In genomic region chr5:138033916-138034315, GRCh38 we compare ENCODE assay signal across 8 cellular contexts.
DNase-seq lines count a peak whose midpoint lies in the region; ATAC-seq and TF ChIP-seq lines count a peak whose summit lies in the region.

No MANE protein-coding gene starts in this region.

- no peaks in the 10 kb centered on the region for H3K9me3 Mint-ChIP-seq in central memory CD8-positive, alpha-beta T cell
- no peaks in the 10 kb centered on the region for H3K9me3 Mint-ChIP-seq in nephron

- H3K27me3 ChIP-seq in KMS-11 (ENCODE audit: insufficient read depth, low read depth), result no peaks in the 10 kb centered on the region

- TF ChIP-seq CTCF in KMS-11 (conservative IDR thresholded peaks at IDR 0.05; ENCODE audit: low read depth, low read length) (no peak), nephron (IDR thresholded peaks at IDR 0.05; ENCODE audit: unreplicated experiment in 3 of 3) (no peak)

- H3K4me3 ChIP-seq in KMS-11 (IDR thresholded peaks at IDR 0.05; ENCODE audit: insufficient read depth, low read depth, low read length), result no peak overlapping the region

- H3K36me3 Mint-ChIP-seq in central memory CD8-positive, alpha-beta T cell (ENCODE audit: insufficient read depth), result peaks cover 14% of the 10 kb centered on the region
- peaks cover 8% of the 10 kb centered on the region for H3K36me3 Mint-ChIP-seq in nephron (ENCODE audit: low read depth)

- H3K27me3 Mint-ChIP-seq in central memory CD8-positive, alpha-beta T cell, result no peaks in the 10 kb centered on the region
- H3K27me3 Mint-ChIP-seq in nephron (ENCODE audit: low read depth), result no peaks in the 10 kb centered on the region

- peak overlapping the region; percentile 91; the same call in 1 of the 2 replicates for H3K27ac ChIP-seq in KMS-11

- H3K9ac ChIP-seq in KMS-11, result peak overlapping the region; percentile 86; the same call in 1 of the 2 replicates

- H3K27ac Mint-ChIP-seq in central memory CD8-positive, alpha-beta T cell (ENCODE audit: low read depth), result peak overlapping the region; percentile 95
- H3K27ac Mint-ChIP-seq in nephron, result peak overlapping the region; percentile 91 to 99 (median 98)

- peak overlapping the region; percentile 89 for H2AFZ ChIP-seq in KMS-11 (ENCODE audit: low read depth)

- peak overlapping the region; percentile 53 for H3K4me2 ChIP-seq in KMS-11

- peaks cover 51% of the 10 kb centered on the region for H3K4me1 ChIP-seq in KMS-11 (ENCODE audit: low read depth, poor library complexity, severe bottlenecking)

- DNase-seq in AG20443 (ENCODE audit: low spot score) (peak; percentile 72), amygdala (lab: John Stamatoyannopoulos, UW) (no peak), NCI-H1048 (lab: John Stamatoyannopoulos, UW) (no peak)
- no peak for DNase-seq in central memory CD8-positive, alpha-beta T cell (ENCODE audit: low spot score in 2 of 2)

- H3K4me3 Mint-ChIP-seq in central memory CD8-positive, alpha-beta T cell, result peak overlapping the region; percentile 97
- H3K4me3 Mint-ChIP-seq in nephron, result peak overlapping the region; percentile 96 to 100 (median 99)

- peaks cover 34% of the 10 kb centered on the region for H3K79me2 ChIP-seq in KMS-11 (ENCODE audit: insufficient read depth, low read depth)

- peaks cover 43% of the 10 kb centered on the region for H3K4me1 Mint-ChIP-seq in central memory CD8-positive, alpha-beta T cell
- H3K4me1 Mint-ChIP-seq in nephron, result peaks cover 32% of the 10 kb centered on the region

- H4K20me1 ChIP-seq in KMS-11 (ENCODE audit: insufficient read depth), result no peaks in the 10 kb centered on the region

- no peaks in the 10 kb centered on the region for H3K36me3 ChIP-seq in KMS-11 (ENCODE audit: insufficient read depth)

- ATAC-seq in central memory CD8-positive, alpha-beta T cell (replicated peaks; ENCODE audit: extremely low read depth, poor library complexity, severe bottlenecking), result no peak
- ATAC-seq in GM18870 (IDR thresholded peaks at IDR 0.05; ENCODE audit: unreplicated experiment), result no peak
- ATAC-seq in GM21529 (IDR thresholded peaks at IDR 0.05; ENCODE audit: unreplicated experiment), result no peak
